ENCODE assay signal across 9 cellular contexts in the genomic region with DNA sequence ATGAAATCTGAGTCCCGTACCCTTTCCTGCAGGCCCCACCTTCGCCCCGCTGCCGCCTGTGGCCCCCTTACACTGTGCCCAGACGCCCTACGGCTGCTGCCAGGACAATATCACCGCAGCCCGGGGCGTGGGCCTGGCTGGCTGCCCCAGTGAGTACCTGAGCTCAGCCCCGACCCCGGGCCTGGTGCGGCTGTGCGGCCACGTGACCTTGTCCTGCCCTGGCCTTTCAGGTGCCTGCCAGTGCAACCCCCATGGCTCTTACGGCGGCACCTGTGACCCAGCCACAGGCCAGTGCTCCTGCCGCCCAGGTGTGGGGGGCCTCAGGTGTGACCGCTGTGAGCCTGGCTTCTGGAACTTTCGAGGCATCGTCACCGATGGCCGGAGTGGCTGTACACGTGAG. TPM values are rescaled to one million over a fixed set of nuclear protein-coding genes. Genes with fewer than 3 reads are reported as not detected.
"Had no signal": no experiment of that assay in that cellular context is flagged by ENCODE, and none has a peak within 500 bp of the region (broad histone marks: within the 10 kb centered on the region; RNA-seq: fewer than 3 reads in every experiment).

No MANE protein-coding gene starts in this region.

- DNase-seq: IMR-90, KBM-7, KG1 had no signal

- H3K27ac ChIP-seq: HL-60 had no signal

- H3K4me3 ChIP-seq: K562 had no signal

- FAIRE-seq: HepG2, HTR-8/SVneo had no signal

RNA-seq across cellular contexts. Expression of gene RNF223, which starts 29.0 kb away (rescaled TPM):
- total RNA-seq: HepG2, HT1080, IMR-90 had no signal
- polyA plus RNA-seq: IgD-negative memory B cell, IMR-90 had no signal

RNA-seq across cellular contexts. Expression of gene HES4, which starts 45.2 kb away (rescaled TPM):
- polyA plus RNA-seq: IgD-negative memory B cell had no signal
